In the genomic region with DNA sequence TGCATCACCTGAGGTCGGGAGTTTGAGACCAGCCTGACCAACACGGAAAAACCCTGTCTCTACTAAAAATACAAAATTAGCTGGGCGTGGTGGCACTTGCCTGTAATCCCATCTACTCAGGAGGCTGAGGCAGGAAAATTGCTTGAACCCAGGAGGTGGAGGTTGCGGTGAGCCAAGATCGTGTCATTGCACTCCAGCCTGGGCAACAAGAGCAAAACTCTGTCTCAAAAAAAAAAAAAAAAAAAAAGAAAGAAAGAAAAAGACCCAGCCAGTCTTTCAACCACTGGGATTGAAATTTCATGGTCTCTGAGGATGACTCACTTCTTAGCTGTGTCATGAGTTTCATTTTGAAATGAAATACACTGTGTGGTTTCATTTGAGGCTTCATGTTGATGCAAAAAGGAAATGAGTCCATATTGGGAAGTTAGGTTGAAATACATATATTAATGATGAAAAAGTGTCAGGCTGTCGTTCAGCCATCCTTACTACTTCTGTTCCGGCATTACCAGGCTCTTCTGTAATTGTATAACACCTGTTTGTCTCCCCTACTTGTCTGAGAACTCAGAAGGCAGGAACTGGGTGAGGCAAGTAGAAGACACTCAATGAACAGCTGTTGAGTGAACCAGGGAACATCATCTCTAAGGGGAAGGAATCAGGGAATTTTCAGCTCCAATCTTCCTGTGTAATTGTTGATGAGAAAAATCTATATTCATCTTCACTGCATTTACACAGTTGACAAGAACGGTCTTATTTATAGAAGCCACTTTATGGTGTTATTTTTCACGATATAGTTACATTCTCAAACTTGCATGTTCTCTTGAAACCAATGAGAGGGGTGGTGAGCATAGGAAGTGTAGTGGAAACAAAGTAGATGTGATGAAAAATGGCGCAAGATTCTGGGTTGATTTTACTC, we compare ENCODE assay signal across 8 cellular contexts.
A peak's percentile ranks its signal among the peaks of the same experiment; 100 is the strongest.
DNase-seq lines count a peak whose midpoint lies in the region; ATAC-seq and TF ChIP-seq lines count a peak whose summit lies in the region.

No MANE protein-coding gene starts in this region.

- no peaks in the 10 kb centered on the region for H3K36me3 ChIP-seq in Peyer's patch
- no peaks in the 10 kb centered on the region for H3K36me3 ChIP-seq in uterus

- H3K4me1 ChIP-seq in Peyer's patch (peaks cover 0 to 7% (median 5%) of the 10 kb centered on the region in 4 donors), uterus (no peaks in the 10 kb centered on the region)

- TF ChIP-seq CTCF in AG10803 (conservative IDR thresholded peaks at IDR 0.05; ENCODE audit: low read length) (no peak), Peyer's patch (IDR thresholded peaks at IDR 0.05) (no peak), choroid plexus epithelial cell (conservative IDR thresholded peaks at IDR 0.05; ENCODE audit: low read depth, low read length) (no peak), retinal pigment epithelial cell (conservative IDR thresholded peaks at IDR 0.05; ENCODE audit: low read depth, low read length) (no peak), uterus (IDR thresholded peaks at IDR 0.05) (no peak)

- TF ChIP-seq POLR2A in Peyer's patch (IDR thresholded peaks at IDR 0.05) (no peak), uterus (IDR thresholded peaks at IDR 0.05) (no peak)

- intact Hi-C loops in uterus (cut with DNase I; ENCODE audit: low total_unique reads), result no loop called here

- H3K27ac ChIP-seq in Peyer's patch (peak overlapping the region in 3 of 4 donors; percentile 7 to 53 (median 25)), uterus (no peak overlapping the region)

- H3K27me3 ChIP-seq in Peyer's patch, result no peaks in the 10 kb centered on the region
- no peaks in the 10 kb centered on the region for H3K27me3 ChIP-seq in uterus

- H3K4me3 ChIP-seq in AG10803 (ENCODE audit: low read length), result no peak overlapping the region
- H3K4me3 ChIP-seq in Peyer's patch, result peak overlapping the region in 1 of 4 donors; percentile 20
- H3K4me3 ChIP-seq in choroid plexus epithelial cell (ENCODE audit: low read depth, low read length), result no peak overlapping the region
- no peak overlapping the region for H3K4me3 ChIP-seq in retinal pigment epithelial cell (ENCODE audit: low read length)
- H3K4me3 ChIP-seq in uterus, result no peak overlapping the region

- DNase-seq in AG10803 (ENCODE audit: low read depth) (peak; percentile 87), Peyer's patch (no peak), choroid plexus epithelial cell (ENCODE audit: low read depth) (peak; percentile 93), retinal pigment epithelial cell (ENCODE audit: low read depth) (peak; percentile 73), NCI-H1417 treated with DMSO at 0.1 percent for 48 hours (lab: John Stamatoyannopoulos, UW) (no peak), uterus (no peak)

- H3K9me3 ChIP-seq in Peyer's patch (no peaks in the 10 kb centered on the region), uterus (no peaks in the 10 kb centered on the region)

- ATAC-seq in GM18873 (IDR thresholded peaks at IDR 0.05; ENCODE audit: low FRiP score, unreplicated experiment) (peak; percentile 96), HG03045 (IDR thresholded peaks at IDR 0.05; ENCODE audit: unreplicated experiment) (peak; percentile 92)

Comparison
In these comparisons a context has a peak if more than half of its experiments do, and no peak if none do; other contexts are left out.
1. DNase-seq: peak in AG10803 (single experiment), choroid plexus epithelial cell (single experiment) and retinal pigment epithelial cell (single experiment); none in Peyer's patch (0 of 3), NCI-H1417 treated with DMSO at 0.1 percent for 48 hours (single experiment) and uterus (0 of 2).
2. H3K27ac ChIP-seq: peak in Peyer's patch (3 of 4); none in uterus (0 of 2).